Comparison of ENCODE assay signal across 14 cellular contexts in genomic region chr16:57128787-57129389, GRCh38.
DNase-seq lines count a peak whose midpoint lies in the region; ATAC-seq lines count a peak whose summit lies in the region.
"Had no signal": no experiment of that assay in that cellular context is flagged by ENCODE, and none has a peak within 500 bp of the region (broad histone marks: within the 10 kb centered on the region; RNA-seq: fewer than 3 reads in every experiment).

No MANE protein-coding gene starts in this region.

- no peaks in the 10 kb centered on the region for H3K9me3 Mint-ChIP-seq in activated naive CD8-positive, alpha-beta T cell treated with anti-CD3 and anti-CD28 coated beads, Interleukin-2, amount 50 U/mL, for 24 hours
- H3K9me3 Mint-ChIP-seq: dendritic cell treated with granulocyte-macrophage colony-stimulating factor and Interleukin-4, amounts not matched to agents 40 ng/mL and 50 ng/mL, for 4 days had no signal

- H3K36me3 Mint-ChIP-seq in activated naive CD8-positive, alpha-beta T cell treated with anti-CD3 and anti-CD28 coated beads, Interleukin-2, amount 50 U/mL, for 24 hours (ENCODE audit: low read depth): no peaks in the 10 kb centered on the region

- peak overlapping the region; percentile 70 for H3K4me3 Mint-ChIP-seq in activated naive CD8-positive, alpha-beta T cell treated with anti-CD3 and anti-CD28 coated beads, Interleukin-2, amount 50 U/mL, for 24 hours
- H3K4me3 Mint-ChIP-seq: dendritic cell treated with granulocyte-macrophage colony-stimulating factor and Interleukin-4, amounts not matched to agents 40 ng/mL and 50 ng/mL, for 4 days had no signal

- H3K27ac Mint-ChIP-seq in activated naive CD8-positive, alpha-beta T cell treated with anti-CD3 and anti-CD28 coated beads, Interleukin-2, amount 50 U/mL, for 24 hours: peak overlapping the region; percentile 94
- H3K27ac Mint-ChIP-seq: dendritic cell treated with granulocyte-macrophage colony-stimulating factor and Interleukin-4, amounts not matched to agents 40 ng/mL and 50 ng/mL, for 4 days had no signal

- peak; percentile 54 for ATAC-seq in GM21447 (IDR thresholded peaks at IDR 0.05; ENCODE audit: unreplicated experiment)
- ATAC-seq in activated naive CD8-positive, alpha-beta T cell treated with anti-CD3 and anti-CD28 coated beads, Interleukin-2, amount 50 U/mL, for 24 hours: peak; percentile 73
- no peak for ATAC-seq in GM18511 (IDR thresholded peaks at IDR 0.05; ENCODE audit: unreplicated experiment)
- no peak for ATAC-seq in HG03354 (IDR thresholded peaks at IDR 0.05; ENCODE audit: poor library complexity, severe bottlenecking, unreplicated experiment)

- peaks cover 92% of the 10 kb centered on the region for H3K4me1 Mint-ChIP-seq in activated naive CD8-positive, alpha-beta T cell treated with anti-CD3 and anti-CD28 coated beads, Interleukin-2, amount 50 U/mL, for 24 hours

- DNase-seq in activated CD4-positive, alpha-beta T cell treated with anti-CD3 and anti-CD28 coated beads, Interleukin-2, amount 50 U/mL, for 4 hours: peak; percentile 14 to 32
- DNase-seq in activated naive CD8-positive, alpha-beta T cell treated with anti-CD3 and anti-CD28 coated beads, Interleukin-2, amount 50 U/mL, for 24 hours: peak; percentile 67
- DNase-seq in stimulated activated CD8-positive, alpha-beta memory T cell treated with anti-CD3 and anti-CD28 coated beads, Interleukin-15, amount 100 ng/mL, for 48 hours (ENCODE audit: low read depth in 2 of 2): peak; percentile 27 to 56
- DNase-seq in AG08396 (ENCODE audit: low spot score) (no peak), GOT3 (lab: John Stamatoyannopoulos, UW) (no peak)
- DNase-seq: NCI-H1930, OCI-M1, small intestine, thyroid gland, WERI-Rb-1 had no signal

- no peaks in the 10 kb centered on the region for H3K27me3 Mint-ChIP-seq in activated naive CD8-positive, alpha-beta T cell treated with anti-CD3 and anti-CD28 coated beads, Interleukin-2, amount 50 U/mL, for 24 hours
- H3K27me3 Mint-ChIP-seq: dendritic cell treated with granulocyte-macrophage colony-stimulating factor and Interleukin-4, amounts not matched to agents 40 ng/mL and 50 ng/mL, for 4 days had no signal

Comparison
In these comparisons a context has a peak if more than half of its experiments do, and no peak if none do; other contexts are left out.
1. ATAC-seq: peak in GM21447 (single experiment) and activated naive CD8-positive, alpha-beta T cell treated with anti-CD3 and anti-CD28 coated beads, Interleukin-2, amount 50 U/mL, for 24 hours (single experiment); none in GM18511 (single experiment) and HG03354 (single experiment).
2. DNase-seq: peak in activated CD4-positive, alpha-beta T cell treated with anti-CD3 and anti-CD28 coated beads, Interleukin-2, amount 50 U/mL, for 4 hours (2 of 2), activated naive CD8-positive, alpha-beta T cell treated with anti-CD3 and anti-CD28 coated beads, Interleukin-2, amount 50 U/mL, for 24 hours (single experiment) and stimulated activated CD8-positive, alpha-beta memory T cell treated with anti-CD3 and anti-CD28 coated beads, Interleukin-15, amount 100 ng/mL, for 48 hours (2 of 2); none in AG08396 (single experiment) and GOT3 (single experiment).